Comparison of ENCODE assay signal across 10 cellular contexts in the genomic region with DNA sequence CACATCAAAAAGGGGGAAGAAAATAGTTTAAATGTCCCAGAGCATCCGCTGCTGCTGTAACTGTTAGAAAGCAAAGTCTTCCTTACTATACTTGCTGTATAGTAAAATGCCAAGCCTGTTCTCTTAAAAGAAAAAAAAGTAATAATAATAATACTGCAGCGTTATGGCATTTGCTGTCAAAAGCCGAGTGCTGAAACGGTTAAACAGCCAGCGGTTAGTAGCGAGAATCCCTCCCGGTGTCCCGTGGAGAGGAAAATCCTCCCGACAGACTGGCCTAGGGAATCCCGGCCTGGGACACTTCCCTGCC. TPM values are rescaled to one million over a fixed set of nuclear protein-coding genes. Genes with fewer than 3 reads are reported as not detected.
DNase-seq lines count a peak whose midpoint lies in the region; ATAC-seq and TF ChIP-seq lines count a peak whose summit lies in the region.
"Had no signal": no experiment of that assay in that cellular context is flagged by ENCODE, and none has a peak within 500 bp of the region (broad histone marks: within the 10 kb centered on the region; RNA-seq: fewer than 3 reads in every experiment).

No MANE protein-coding gene starts in this region.

- H3K36me3 ChIP-seq in kidney epithelial cell (ENCODE audit: control insufficient read depth, insufficient read depth, low read length) = no peaks in the 10 kb centered on the region
- H3K36me3 ChIP-seq in suprapubic skin = no peaks in the 10 kb centered on the region

- 1% methylated on average over 10 of the region's 10 CpGs for WGBS in suprapubic skin

- no peak overlapping the region for H3K27ac Mint-ChIP-seq in activated CD4-positive, alpha-beta T cell treated with anti-CD3 and anti-CD28 coated beads for 36 hours

- ATAC-seq in activated CD4-positive, alpha-beta T cell treated with anti-CD3 and anti-CD28 coated beads for 36 hours = no peak
- no peak for ATAC-seq in HG02885 (IDR thresholded peaks at IDR 0.05; ENCODE audit: poor library complexity, unreplicated experiment)

- peaks cover 56% of the 10 kb centered on the region for H3K27me3 Mint-ChIP-seq in activated CD4-positive, alpha-beta T cell treated with anti-CD3 and anti-CD28 coated beads for 36 hours

- H3K27me3 ChIP-seq in kidney epithelial cell (ENCODE audit: control insufficient read depth, insufficient read depth, low read length) (peaks cover 12% of the 10 kb centered on the region), suprapubic skin (peaks cover 41% of the 10 kb centered on the region)

- peaks cover 47% of the 10 kb centered on the region for H3K4me1 ChIP-seq in suprapubic skin

- H3K36me3 Mint-ChIP-seq in activated CD4-positive, alpha-beta T cell treated with anti-CD3 and anti-CD28 coated beads for 36 hours (ENCODE audit: low read depth) = no peaks in the 10 kb centered on the region

- CTCF ChIA-PET in activated CD4-positive, alpha-beta T cell treated with anti-CD3 and anti-CD28 coated beads for 36 hours (lab: Charles Lee) = interaction anchor here (1.0 to 1.7 kb wide), 2 partner anchors 8 to 32 kb away, joined by 3 to 6 read pairs; no protein-coding TSS in a partner anchor

- no peak for DNase-seq in activated CD4-positive, alpha-beta T cell treated with anti-CD3 and anti-CD28 coated beads for 36 hours
- no peak for DNase-seq in activated CD4-positive, alpha-beta T cell treated with anti-CD3 and anti-CD28 coated beads, Interleukin-2, amount 50 U/mL, for 48 hours
- DNase-seq in amniotic epithelial cell (ENCODE audit: low read depth) (peak; percentile 13), kidney epithelial cell (ENCODE audit: low read depth) (no peak), suprapubic skin (ENCODE audit: low spot score in 2 of 2) (peak in 1 of 2 donors; percentile 71), RKO (ENCODE audit: low spot score) (no peak), midbrain (lab: John Stamatoyannopoulos, UW) (no peak)
- DNase-seq: activated CD4-positive, alpha-beta T cell treated with anti-CD3 and anti-CD28 coated beads for 1 hour; AML-193 had no signal

- peak overlapping the region; percentile 89 for H3K27ac ChIP-seq in suprapubic skin

- no peak for TF ChIP-seq CTCF in kidney epithelial cell (IDR thresholded peaks at IDR 0.05; ENCODE audit: insufficient read depth, low read length, poor library complexity, severe bottlenecking)
- no peak for TF ChIP-seq CTCF in suprapubic skin (IDR thresholded peaks at IDR 0.05)

- H3K4me3 ChIP-seq in kidney epithelial cell (ENCODE audit: low read depth, low read length) = peak overlapping the region; percentile 55
- peak overlapping the region; percentile 56 for H3K4me3 ChIP-seq in suprapubic skin

- intact Hi-C loops in activated CD4-positive, alpha-beta T cell treated with anti-CD3 and anti-CD28 coated beads for 36 hours (cut with DNase I, micrococcal nuclease) = no loop called here

- no peak for TF ChIP-seq POLR2A in suprapubic skin (IDR thresholded peaks at IDR 0.05)

- peak overlapping the region; percentile 63 for H3K4me3 Mint-ChIP-seq in activated CD4-positive, alpha-beta T cell treated with anti-CD3 and anti-CD28 coated beads for 36 hours

- no peak for TF ChIP-seq EP300 in suprapubic skin (IDR thresholded peaks at IDR 0.05)

- peaks cover 23% of the 10 kb centered on the region for H3K4me1 Mint-ChIP-seq in activated CD4-positive, alpha-beta T cell treated with anti-CD3 and anti-CD28 coated beads for 36 hours

- POLR2A ChIA-PET in activated CD4-positive, alpha-beta T cell treated with anti-CD3 and anti-CD28 coated beads for 36 hours (lab: Charles Lee) = interaction anchor here (1.0 kb wide), 2 partner anchors 11 to 20 kb away, joined by 3 to 6 read pairs; no protein-coding TSS in a partner anchor

- no peaks in the 10 kb centered on the region for H3K9me3 Mint-ChIP-seq in activated CD4-positive, alpha-beta T cell treated with anti-CD3 and anti-CD28 coated beads for 36 hours (ENCODE audit: low read depth)

- no peaks in the 10 kb centered on the region for H3K9me3 ChIP-seq in suprapubic skin

RNA-seq across cellular contexts. Expression of gene NFATC2, which starts 19.5 kb away (rescaled TPM):
- 10 to 100 TPM; 38.5 to 49.8 TPM for total RNA-seq in activated CD4-positive, alpha-beta T cell treated with anti-CD3 and anti-CD28 coated beads for 36 hours
- total RNA-seq in kidney epithelial cell = 2.9 and 3.2 TPM in 2 replicates
- 10 to 100 TPM in 2 of 4 donors, 1 to 10 TPM in 2; 5.4 to 15.7 (median 8.4) TPM for total RNA-seq in suprapubic skin
